17 cellular contexts compared by ENCODE assay signal in the genomic region with DNA sequence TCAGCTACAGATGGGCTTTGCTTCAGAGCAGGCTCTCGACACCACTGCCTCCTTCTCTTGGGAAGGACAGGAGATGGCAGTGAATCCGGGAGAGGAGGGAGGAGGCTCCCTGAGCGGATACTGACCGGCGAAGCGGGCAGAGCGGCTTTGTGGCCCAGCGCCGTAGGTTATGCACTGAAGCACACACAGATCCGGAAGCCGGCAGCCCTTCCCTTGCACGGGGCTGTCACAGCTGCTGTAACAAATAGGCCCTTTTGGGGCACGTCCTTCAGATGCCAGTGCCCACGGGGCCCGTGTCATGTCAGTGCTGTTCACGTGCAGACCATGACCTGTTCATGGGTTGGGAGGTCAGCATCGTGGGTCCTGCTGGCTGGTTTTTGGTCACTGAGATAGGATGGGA.
DNase-seq lines count a peak whose midpoint lies in the region; ATAC-seq and TF ChIP-seq lines count a peak whose summit lies in the region.
"Had no signal": no experiment of that assay in that cellular context is flagged by ENCODE, and none has a peak within 500 bp of the region (broad histone marks: within the 10 kb centered on the region; RNA-seq: fewer than 3 reads in every experiment).

No MANE protein-coding gene starts in this region.

- H3K27me3 Mint-ChIP-seq in CD8-positive, alpha-beta T cell (ENCODE audit: low read depth), result no peaks in the 10 kb centered on the region
- H3K27me3 Mint-ChIP-seq in activated CD8-positive, alpha-beta T cell treated with anti-CD3 and anti-CD28 coated beads, Interleukin-2, amount 10 ng/mL, durations not matched to agents 7 days and 5 days (ENCODE audit: low read depth), result no peaks in the 10 kb centered on the region
- H3K27me3 Mint-ChIP-seq in naive B cell, result no peaks in the 10 kb centered on the region

- H3K9ac ChIP-seq in BLaER1, result no peak overlapping the region

- no peak for TF ChIP-seq CTCF in CD8-positive, alpha-beta T cell (IDR thresholded peaks at IDR 0.05)
- no peak for TF ChIP-seq CTCF in gastroesophageal sphincter (IDR thresholded peaks at IDR 0.05)

- CTCF ChIA-PET in CD8-positive, alpha-beta T cell (lab: Charles Lee), result interaction anchor here (0.7 kb wide), 2 partner anchors 11 to 53 kb away, joined by 3 to 5 read pairs; no protein-coding TSS in a partner anchor
- CTCF ChIA-PET in activated CD8-positive, alpha-beta T cell treated with anti-CD3 and anti-CD28 coated beads, Interleukin-2, amount 10 ng/mL, durations not matched to agents 7 days and 5 days (lab: Charles Lee), result interaction anchor here (1.0 to 3.2 kb wide), 7 partner anchors 9 to 66 kb away, joined by 3 to 11 read pairs (median 5); no protein-coding TSS in a partner anchor

- H3K4me3 ChIP-seq in BLaER1, result no peak overlapping the region
- H3K4me3 ChIP-seq in CD8-positive, alpha-beta T cell (ENCODE audit: low read depth, low read length), result no peak overlapping the region
- H3K4me3 ChIP-seq in gastroesophageal sphincter, result no peak overlapping the region
- H3K4me3 ChIP-seq: coronary artery, heart left ventricle had no signal

- H4K20me1 ChIP-seq in BLaER1, result peaks cover 74% of the 10 kb centered on the region

- no peak for TF ChIP-seq POLR2A in gastroesophageal sphincter (IDR thresholded peaks at IDR 0.05)

- H3K27ac ChIP-seq in BLaER1, result peak overlapping the region; percentile 15; the same call in 1 of the 2 replicates
- H3K27ac ChIP-seq in CD8-positive, alpha-beta T cell (ENCODE audit: low read depth, low read length), result no peak overlapping the region
- no peak overlapping the region for H3K27ac ChIP-seq in gastroesophageal sphincter
- H3K27ac ChIP-seq: coronary artery, epithelial cell of prostate had no signal

- intact Hi-C loops in CD8-positive, alpha-beta T cell (cut with DNase I, micrococcal nuclease), result no loop called here

- no peaks in the 10 kb centered on the region for H3K9me3 Mint-ChIP-seq in CD8-positive, alpha-beta T cell
- no peaks in the 10 kb centered on the region for H3K9me3 Mint-ChIP-seq in activated CD8-positive, alpha-beta T cell treated with anti-CD3 and anti-CD28 coated beads, Interleukin-2, amount 10 ng/mL, durations not matched to agents 7 days and 5 days (ENCODE audit: insufficient read depth)
- H3K9me3 Mint-ChIP-seq in naive B cell, result no peaks in the 10 kb centered on the region

- no peak for TF ChIP-seq EP300 in gastroesophageal sphincter (IDR thresholded peaks at IDR 0.05)

- WGBS in gastroesophageal sphincter (ENCODE audit: low coverage in 1 of 2), 2 donors, result 100% methylated on average over 1 of the region's 17 CpGs; no CpG with 5 or more reads in 1 of the 2 donors

- peak overlapping the region; percentile 63 for H3K4me3 Mint-ChIP-seq in CD8-positive, alpha-beta T cell
- peak overlapping the region; percentile 8 for H3K4me3 Mint-ChIP-seq in activated CD8-positive, alpha-beta T cell treated with anti-CD3 and anti-CD28 coated beads, Interleukin-2, amount 10 ng/mL, durations not matched to agents 7 days and 5 days
- H3K4me3 Mint-ChIP-seq in naive B cell, result peak overlapping the region in 6 of 8 donors; percentile 49 to 80 (median 74)

- H3K27ac Mint-ChIP-seq in CD8-positive, alpha-beta T cell, result peak overlapping the region; percentile 81
- peak overlapping the region; percentile 97 for H3K27ac Mint-ChIP-seq in activated CD8-positive, alpha-beta T cell treated with anti-CD3 and anti-CD28 coated beads, Interleukin-2, amount 10 ng/mL, durations not matched to agents 7 days and 5 days
- peak overlapping the region in 4 of 6 donors; percentile 57 to 88 (median 76) for H3K27ac Mint-ChIP-seq in naive B cell

- H3K36me3 ChIP-seq in BLaER1 (peaks cover 29% of the 10 kb centered on the region), gastroesophageal sphincter (peaks cover 0 to 63% of the 10 kb centered on the region in 2 donors)
- peaks cover 1% of the 10 kb centered on the region for H3K36me3 ChIP-seq in CD8-positive, alpha-beta T cell (ENCODE audit: insufficient read depth, low read length)

- H3K27me3 ChIP-seq in BLaER1 (peaks cover 14% of the 10 kb centered on the region), gastroesophageal sphincter (no peaks in the 10 kb centered on the region)
- no peaks in the 10 kb centered on the region for H3K27me3 ChIP-seq in CD8-positive, alpha-beta T cell (ENCODE audit: insufficient read depth, low read length)
- H3K27me3 ChIP-seq: heart left ventricle had no signal

- peak overlapping the region; percentile 96 for H3K4me2 ChIP-seq in BLaER1

- H3K4me1 Mint-ChIP-seq in CD8-positive, alpha-beta T cell (ENCODE audit: low read depth), result peaks cover 42% of the 10 kb centered on the region
- peaks cover 77% of the 10 kb centered on the region for H3K4me1 Mint-ChIP-seq in activated CD8-positive, alpha-beta T cell treated with anti-CD3 and anti-CD28 coated beads, Interleukin-2, amount 10 ng/mL, durations not matched to agents 7 days and 5 days (ENCODE audit: low read depth)
- peaks cover 30 to 37% (median 34%) of the 10 kb centered on the region in 3 donors for H3K4me1 Mint-ChIP-seq in naive B cell

- ATAC-seq in CD8-positive, alpha-beta T cell, result no peak
- ATAC-seq in activated CD8-positive, alpha-beta T cell treated with anti-CD3 and anti-CD28 coated beads, Interleukin-2, amount 10 ng/mL, durations not matched to agents 7 days and 5 days, result peak; percentile 4
- ATAC-seq in naive B cell (ENCODE audit: low read depth in 2 of 2) (no peak), gastroesophageal sphincter (no peak), HG03025 (IDR thresholded peaks at IDR 0.05; ENCODE audit: low FRiP score, unreplicated experiment) (no peak)

- POLR2A ChIA-PET in CD8-positive, alpha-beta T cell (lab: Charles Lee), result interaction anchor here (0.8 kb wide), 1 partner anchor 14 kb away, joined by 3 read pairs; no protein-coding TSS in a partner anchor
- POLR2A ChIA-PET in activated CD8-positive, alpha-beta T cell treated with anti-CD3 and anti-CD28 coated beads, Interleukin-2, amount 10 ng/mL, durations not matched to agents 7 days and 5 days (lab: Charles Lee), result interaction anchor here (0.8 to 3.4 kb wide), 9 partner anchors 10 to 116 kb away, joined by 3 to 30 read pairs (median 4); no protein-coding TSS in a partner anchor

- peaks cover 5% of the 10 kb centered on the region; the same call in 1 of the 2 replicates for H3K9me3 ChIP-seq in BLaER1
- H3K9me3 ChIP-seq in CD8-positive, alpha-beta T cell (ENCODE audit: low read length), result no peaks in the 10 kb centered on the region
- H3K9me3 ChIP-seq in gastroesophageal sphincter, result no peaks in the 10 kb centered on the region
- H3K9me3 ChIP-seq: heart left ventricle had no signal

- H3K36me3 Mint-ChIP-seq in CD8-positive, alpha-beta T cell, result peaks cover 36% of the 10 kb centered on the region
- H3K36me3 Mint-ChIP-seq in activated CD8-positive, alpha-beta T cell treated with anti-CD3 and anti-CD28 coated beads, Interleukin-2, amount 10 ng/mL, durations not matched to agents 7 days and 5 days (ENCODE audit: low read depth), result peaks cover 60% of the 10 kb centered on the region
- peaks cover 0 to 7% of the 10 kb centered on the region in 2 donors for H3K36me3 Mint-ChIP-seq in naive B cell

- DNase-seq in CD8-positive, alpha-beta T cell, result no peak
- peak; percentile 28 for DNase-seq in activated CD8-positive, alpha-beta T cell treated with anti-CD3 and anti-CD28 coated beads, Interleukin-2, amount 10 ng/mL, durations not matched to agents 7 days and 5 days
- DNase-seq in naive B cell (no peak), EL (no peak), Ammon's horn (ENCODE audit: low spot score) (no peak)
- DNase-seq: anterior cingulate cortex, MV-4-11, NCI-H748 treated with DMSO at 0.1 percent for 48 hours, Right ventricle myocardium superior, T1000, trophoblast cell had no signal

- H3K4me1 ChIP-seq in BLaER1 (peaks cover 61% of the 10 kb centered on the region), gastroesophageal sphincter (no peaks in the 10 kb centered on the region)
- peaks cover 29% of the 10 kb centered on the region for H3K4me1 ChIP-seq in CD8-positive, alpha-beta T cell (ENCODE audit: insufficient read depth, low read length)

Comparison
In these comparisons a context has a peak if more than half of its experiments do, and no peak if none do; other contexts are left out.
1. H3K4me3 Mint-ChIP-seq: peak in every context shown above with its lines; median percentile 74 in naive B cell; 63 in CD8-positive, alpha-beta T cell; 8 in activated CD8-positive, alpha-beta T cell treated with anti-CD3 and anti-CD28 coated beads, Interleukin-2, amount 10 ng/mL, durations not matched to agents 7 days and 5 days.